Comparison of ENCODE assay signal across 12 cellular contexts in genomic region chr7:49346200-49346899, GRCh38.
"Had no signal": no experiment of that assay in that cellular context is flagged by ENCODE, and none has a peak within 500 bp of the region (broad histone marks: within the 10 kb centered on the region; RNA-seq: fewer than 3 reads in every experiment).

No MANE protein-coding gene starts in this region.

- H3K36me3 ChIP-seq: esophagus squamous epithelium, stomach had no signal

- H3K27ac ChIP-seq: hepatocyte, psoas muscle, stomach had no signal

- DNase-seq: activated CD4-positive, alpha-beta memory T cell treated with anti-CD3 and anti-CD28 coated beads, Interleukin-2, amount 10 ng/mL, durations not matched to agents 7 days and 5 days; activated gamma-delta T cell treated with Interleukin-2 at 50 U/mL for 16 hours; activated naive CD8-positive, alpha-beta T cell treated with anti-CD3 and anti-CD28 coated beads for 36 hours; activated T-cell treated with anti-CD3 and anti-CD28 coated beads, Interleukin-2, amount 50 U/mL, for 72 hours; esophagus squamous epithelium; foreskin melanocyte; nucleus accumbens; stimulated activated CD4-positive, alpha-beta T cell treated with anti-CD3 and anti-CD28 coated beads, Interleukin-4, amount 100 ng/mL, for 4 hours; stomach had no signal

- H3K9me3 ChIP-seq: esophagus squamous epithelium, psoas muscle, stomach had no signal

- H3K4me1 ChIP-seq: esophagus squamous epithelium, psoas muscle, stomach had no signal

- ATAC-seq: activated T-cell treated with anti-CD3 and anti-CD28 coated beads, Interleukin-2, amount 50 U/mL, for 72 hours; natural killer cell treated with Interleukin-12 subunit alpha and Interleukin-12 subunit beta and Interleukin-15 and Interleukin-18, amount 100 ng/mL, for 72 hours; psoas muscle had no signal

- H3K27me3 ChIP-seq: esophagus squamous epithelium, hepatocyte, stomach had no signal

- H3K4me3 ChIP-seq: esophagus squamous epithelium, hepatocyte, psoas muscle, stomach had no signal
